12 cellular contexts compared by ENCODE assay signal in the genomic region with DNA sequence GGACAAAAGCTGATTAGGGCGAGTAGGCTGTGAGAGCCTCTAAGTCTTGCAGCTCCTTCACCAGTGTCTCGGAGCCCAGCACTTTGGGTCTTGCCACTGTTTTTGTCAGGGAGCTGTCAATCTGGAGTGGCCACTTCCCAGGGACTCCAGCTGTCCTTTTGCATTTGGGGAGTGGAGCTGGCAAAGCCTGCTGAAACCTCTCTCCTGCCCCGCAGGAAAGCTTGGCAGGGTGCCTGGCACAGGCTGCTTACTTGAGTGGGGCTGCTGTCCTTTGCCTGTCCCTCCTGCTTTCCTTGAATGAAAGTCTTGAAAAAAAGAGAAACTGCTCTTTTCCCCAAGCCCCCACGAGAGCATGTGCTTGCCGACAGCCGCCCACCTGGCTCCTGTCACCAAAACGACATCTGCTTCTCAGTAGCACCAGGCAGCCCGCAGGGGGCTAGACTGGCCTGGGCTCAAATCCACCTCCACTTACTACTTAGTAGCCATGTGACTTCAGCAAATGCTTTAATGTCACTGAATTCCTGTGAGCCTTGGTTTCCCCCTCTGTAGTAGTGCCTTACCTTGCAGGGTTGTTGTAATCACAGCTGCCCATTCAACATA. TPM values are rescaled to one million over a fixed set of nuclear protein-coding genes. Genes with fewer than 3 reads are reported as not detected.
DNase-seq lines count a peak whose midpoint lies in the region; ATAC-seq and TF ChIP-seq lines count a peak whose summit lies in the region.
"Had no signal": no experiment of that assay in that cellular context is flagged by ENCODE, and none has a peak within 500 bp of the region (broad histone marks: within the 10 kb centered on the region; RNA-seq: fewer than 3 reads in every experiment).

No MANE protein-coding gene starts in this region.

- no peak overlapping the region for H3K4me3 Mint-ChIP-seq in CD8-positive, alpha-beta T cell
- H3K4me3 Mint-ChIP-seq: neural crest cell had no signal

- H3K27ac Mint-ChIP-seq in CD8-positive, alpha-beta T cell: no peak overlapping the region

- H3K27me3 Mint-ChIP-seq in CD8-positive, alpha-beta T cell (ENCODE audit: low read depth): no peaks in the 10 kb centered on the region

- 47 to 50% methylated on average over 8 of the region's 8 CpGs for WGBS in upper lobe of left lung, 2 donors

- no peaks in the 10 kb centered on the region for H3K27me3 ChIP-seq in upper lobe of left lung
- no peaks in the 10 kb centered on the region for H3K27me3 ChIP-seq in CD8-positive, alpha-beta T cell (ENCODE audit: insufficient read depth, low read length)

- peak in 1 of 4 donors; percentile 60 for TF ChIP-seq EP300 in upper lobe of left lung (IDR thresholded peaks at IDR 0.05)

- POLR2A ChIA-PET in CD8-positive, alpha-beta T cell (lab: Charles Lee): no interaction called here

- CTCF ChIA-PET in CD8-positive, alpha-beta T cell (lab: Charles Lee): interaction anchor here (1.6 kb wide), 1 partner anchor 17 kb away, joined by 6 read pairs; no protein-coding TSS in a partner anchor

- TF ChIP-seq CTCF in astrocyte of the spinal cord (IDR thresholded peaks at IDR 0.05; ENCODE audit: low read depth, low read length) (peak; percentile 17), upper lobe of left lung (IDR thresholded peaks at IDR 0.05) (peak in 1 of 6 experiments; percentile 10)
- no peak for TF ChIP-seq CTCF in CD8-positive, alpha-beta T cell (IDR thresholded peaks at IDR 0.05)

- peaks cover 12 to 40% (median 29%) of the 10 kb centered on the region in 4 donors for H3K4me1 ChIP-seq in upper lobe of left lung
- no peaks in the 10 kb centered on the region for H3K4me1 ChIP-seq in CD8-positive, alpha-beta T cell (ENCODE audit: insufficient read depth, low read length)

- in situ Hi-C loops in astrocyte of the spinal cord (cut with HindIII; ENCODE audit: low sequenced_read_pairs): no loop called here

- no peak for TF ChIP-seq POLR2A in upper lobe of left lung (IDR thresholded peaks at IDR 0.05)

- no peaks in the 10 kb centered on the region for H3K9me3 Mint-ChIP-seq in CD8-positive, alpha-beta T cell
- H3K9me3 Mint-ChIP-seq: neural crest cell had no signal

- ATAC-seq in upper lobe of left lung (ENCODE audit: low FRiP score in 2 of 2) (peak; percentile 7 to 38), GM18520 (IDR thresholded peaks at IDR 0.05; ENCODE audit: unreplicated experiment) (no peak)
- no peak for ATAC-seq in CD8-positive, alpha-beta T cell
- ATAC-seq: GM12878 had no signal

- DNase-seq in NCI-H2081 (lab: John Stamatoyannopoulos, UW) (peak; percentile 68 to 86), NCI-H2081 treated with DMSO at 0.1 percent for 48 hours (lab: John Stamatoyannopoulos, UW) (no peak), astrocyte of the spinal cord (ENCODE audit: low read depth, low spot score) (peak; percentile 36), iPS-NIHi11 (ENCODE audit: low spot score) (peak; percentile 49), upper lobe of left lung (peak in 1 of 2 donors; percentile 88), glomerular visceral epithelial cell (ENCODE audit: extremely low spot score) (no peak)
- no peak for DNase-seq in CD8-positive, alpha-beta T cell
- DNase-seq: activated naive CD4-positive, alpha-beta T cell treated with Interleukin-2 at 50 U/mL for 16 hours; NCI-H748 treated with DMSO at 0.1 percent for 48 hours had no signal

- no peaks in the 10 kb centered on the region for H3K36me3 ChIP-seq in upper lobe of left lung
- H3K36me3 ChIP-seq in CD8-positive, alpha-beta T cell (ENCODE audit: insufficient read depth, low read length): no peaks in the 10 kb centered on the region

- H3K4me1 Mint-ChIP-seq in CD8-positive, alpha-beta T cell (ENCODE audit: low read depth): peaks cover 18% of the 10 kb centered on the region

- peak overlapping the region in 3 of 4 donors; percentile 18 to 54 (median 53) for H3K27ac ChIP-seq in upper lobe of left lung
- H3K27ac ChIP-seq in CD8-positive, alpha-beta T cell (ENCODE audit: low read depth, low read length): no peak overlapping the region

- H3K9me3 ChIP-seq in upper lobe of left lung: no peaks in the 10 kb centered on the region
- no peaks in the 10 kb centered on the region for H3K9me3 ChIP-seq in CD8-positive, alpha-beta T cell (ENCODE audit: low read length)

- intact Hi-C loops in CD8-positive, alpha-beta T cell (cut with DNase I, micrococcal nuclease): no loop called here

- H3K4me3 ChIP-seq in astrocyte of the spinal cord (ENCODE audit: low read depth, low read length) (no peak overlapping the region), upper lobe of left lung (no peak overlapping the region)
- no peak overlapping the region for H3K4me3 ChIP-seq in CD8-positive, alpha-beta T cell (ENCODE audit: low read depth, low read length)
- H3K4me3 ChIP-seq: GM12878 had no signal

- H3K36me3 Mint-ChIP-seq in CD8-positive, alpha-beta T cell: no peaks in the 10 kb centered on the region

RNA-seq across cellular contexts. Expression of a gene that starts 13.7 kb away (rescaled TPM):
- 10 to 100 TPM; 14.4 to 34.6 (median 27.8) TPM for total RNA-seq in upper lobe of left lung
- 1 to 10 TPM; 3.0 to 3.3 TPM for total RNA-seq in CD8-positive, alpha-beta T cell

Comparison
In these comparisons a context has a peak if more than half of its experiments do, and no peak if none do; other contexts are left out.
1. DNase-seq: peak in NCI-H2081 (2 of 2), astrocyte of the spinal cord (single experiment) and iPS-NIHi11 (single experiment); none in NCI-H2081 treated with DMSO at 0.1 percent for 48 hours (single experiment), CD8-positive, alpha-beta T cell (0 of 7) and glomerular visceral epithelial cell (single experiment).
2. ATAC-seq: peak in upper lobe of left lung (2 of 2); none in CD8-positive, alpha-beta T cell (single experiment) and GM18520 (single experiment).